Comparison of ENCODE assay signal across 8 cellular contexts in the genomic region with DNA sequence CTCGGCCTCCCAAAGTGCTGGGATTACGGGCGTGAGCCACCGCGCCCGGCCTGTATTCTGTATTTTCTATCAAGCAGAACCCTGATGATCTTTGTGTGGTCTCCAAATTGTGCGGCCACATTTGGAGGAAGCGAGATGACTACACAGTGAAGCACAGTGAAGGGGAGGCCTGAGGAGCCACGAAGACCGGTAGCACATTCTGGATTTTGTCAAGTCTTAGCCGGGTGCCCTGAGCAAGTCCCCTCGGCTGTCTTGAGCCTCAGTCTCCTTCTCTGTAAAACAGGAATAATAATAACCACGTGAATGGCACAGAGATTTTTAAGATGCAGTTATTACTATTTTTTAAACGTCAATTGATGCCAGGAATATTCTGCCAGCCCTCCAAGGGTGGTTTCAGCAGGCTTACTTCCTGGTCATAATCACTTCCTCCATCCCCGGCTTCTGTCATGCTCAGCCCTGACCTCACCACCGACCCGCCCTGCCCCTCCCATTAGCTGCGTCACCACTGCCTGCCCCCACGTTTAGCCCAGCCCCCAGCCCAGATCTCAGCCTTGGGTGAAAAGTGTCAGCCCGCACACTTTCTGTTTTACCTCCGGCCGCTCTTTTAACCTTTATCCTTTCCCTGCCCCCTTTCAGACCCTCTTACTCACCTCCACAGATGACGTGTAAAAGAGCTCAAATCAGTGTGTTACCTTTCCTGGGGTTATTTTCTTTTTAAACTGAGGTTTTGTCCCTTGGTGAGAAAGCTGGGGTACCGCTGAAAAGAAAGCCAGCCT. TPM values are rescaled to one million over a fixed set of nuclear protein-coding genes. Genes with fewer than 3 reads are reported as not detected.
DNase-seq lines count a peak whose midpoint lies in the region; ATAC-seq and TF ChIP-seq lines count a peak whose summit lies in the region.

No MANE protein-coding gene starts in this region.

- peak in 1 of 2 donors; percentile 18 for TF ChIP-seq POLR2A in vagina (IDR thresholded peaks at IDR 0.05)

- peak overlapping the region; percentile 24 for H3K9ac ChIP-seq in rectal smooth muscle tissue (ENCODE audit: low read length)

- peak overlapping the region; percentile 93 for H3K27ac ChIP-seq in SJSA1
- peak overlapping the region; percentile 59 for H3K27ac ChIP-seq in rectal smooth muscle tissue (ENCODE audit: low read depth, low read length)
- H3K27ac ChIP-seq in vagina, result peak overlapping the region; percentile 64

- H3K4me1 ChIP-seq in SJSA1 (replicated peaks) (peaks cover 33% of the 10 kb centered on the region), rectal smooth muscle tissue (ENCODE audit: control insufficient read depth, insufficient read depth, low read length) (no peaks in the 10 kb centered on the region), vagina (peaks cover 11% of the 10 kb centered on the region)

- ATAC-seq in GM19035 (IDR thresholded peaks at IDR 0.05; ENCODE audit: unreplicated experiment), result peak; percentile 88
- ATAC-seq in HG03103 (IDR thresholded peaks at IDR 0.05; ENCODE audit: low read depth, unreplicated experiment), result peak; percentile 99
- peak; percentile 98 for ATAC-seq in activated naive CD4-positive, alpha-beta T cell treated with anti-CD3 and anti-CD28 coated beads, Interleukin-2, amount 50 U/mL, for 72 hours

- no peak for TF ChIP-seq CTCF in vagina (IDR thresholded peaks at IDR 0.05)

- H3K4me3 ChIP-seq in SJSA1 (peak overlapping the region; percentile 16), rectal smooth muscle tissue (ENCODE audit: low read length) (peak overlapping the region; percentile 29), vagina (peak overlapping the region in 1 of 2 donors; percentile 16)

- DNase-seq in SJSA1 (ENCODE audit: low read depth in 1 of 2, low spot score in 2 of 2) (peak; percentile 87 to 98), cardiac septum (ENCODE audit: low spot score) (peak; percentile 97), vagina (ENCODE audit: extremely low spot score in 2 of 2) (peak in 1 of 2 donors; percentile 92), superior temporal gyrus (ENCODE audit: extremely low spot score) (no peak)
- DNase-seq in activated naive CD4-positive, alpha-beta T cell treated with anti-CD3 and anti-CD28 coated beads, Interleukin-2, amount 50 U/mL, for 72 hours (ENCODE audit: low spot score in 2 of 2), result peak; percentile 85 to 88

- H3K36me3 Mint-ChIP-seq in activated naive CD4-positive, alpha-beta T cell treated with anti-CD3 and anti-CD28 coated beads, Interleukin-2, amount 50 U/mL, for 72 hours, result peaks cover 4 to 6% of the 10 kb centered on the region in 2 donors

- H3K27me3 ChIP-seq in SJSA1 (replicated peaks) (no peaks in the 10 kb centered on the region), rectal smooth muscle tissue (ENCODE audit: control insufficient read depth, insufficient read depth, low read length) (no peaks in the 10 kb centered on the region), vagina (no peaks in the 10 kb centered on the region)

- H3K27ac Mint-ChIP-seq in activated naive CD4-positive, alpha-beta T cell treated with anti-CD3 and anti-CD28 coated beads, Interleukin-2, amount 50 U/mL, for 72 hours, result peak overlapping the region; percentile 90 to 92

- H3K36me3 ChIP-seq in SJSA1, result no peaks in the 10 kb centered on the region
- H3K36me3 ChIP-seq in rectal smooth muscle tissue (ENCODE audit: control insufficient read depth, insufficient read depth, low read length), result no peaks in the 10 kb centered on the region
- no peaks in the 10 kb centered on the region for H3K36me3 ChIP-seq in vagina

- H3K9me3 ChIP-seq in SJSA1 (replicated peaks), result peaks cover 11% of the 10 kb centered on the region
- H3K9me3 ChIP-seq in vagina, result peaks cover 3% of the 10 kb centered on the region

- H3K9me3 Mint-ChIP-seq in activated naive CD4-positive, alpha-beta T cell treated with anti-CD3 and anti-CD28 coated beads, Interleukin-2, amount 50 U/mL, for 72 hours, result peaks cover 0 to 8% of the 10 kb centered on the region in 2 donors

- intact Hi-C loops in cardiac septum (cut with DNase I) (no loop called here), vagina (cut with DNase I) (no loop called here)

RNA-seq across cellular contexts. Expression of gene ERGIC1, which starts 27.0 kb away (rescaled TPM):
- 115 and 202 TPM in 2 replicates for total RNA-seq in SJSA1 (2014; rRNA removed; shearing (Covaris generic))
- total RNA-seq in activated naive CD4-positive, alpha-beta T cell treated with anti-CD3 and anti-CD28 coated beads, Interleukin-2, amount 50 U/mL, for 72 hours, result 10 to 100 TPM; 37.0 to 52.9 TPM
- 76.9 TPM for total RNA-seq in cardiac septum
- total RNA-seq in vagina, result 97.2 TPM

RNA-seq across cellular contexts. Expression of gene DUSP1, which starts 36.1 kb away (rescaled TPM):
- 322 and 475 TPM in 2 replicates for total RNA-seq in SJSA1 (2014; rRNA removed; shearing (Covaris generic))
- total RNA-seq in activated naive CD4-positive, alpha-beta T cell treated with anti-CD3 and anti-CD28 coated beads, Interleukin-2, amount 50 U/mL, for 72 hours, result 10 to 100 TPM; 12.0 to 17.6 TPM
- 49.9 TPM for total RNA-seq in cardiac septum
- total RNA-seq in vagina, result 2,876 TPM
